Comparison of ENCODE assay signal across 1 cellular context in the genomic region with DNA sequence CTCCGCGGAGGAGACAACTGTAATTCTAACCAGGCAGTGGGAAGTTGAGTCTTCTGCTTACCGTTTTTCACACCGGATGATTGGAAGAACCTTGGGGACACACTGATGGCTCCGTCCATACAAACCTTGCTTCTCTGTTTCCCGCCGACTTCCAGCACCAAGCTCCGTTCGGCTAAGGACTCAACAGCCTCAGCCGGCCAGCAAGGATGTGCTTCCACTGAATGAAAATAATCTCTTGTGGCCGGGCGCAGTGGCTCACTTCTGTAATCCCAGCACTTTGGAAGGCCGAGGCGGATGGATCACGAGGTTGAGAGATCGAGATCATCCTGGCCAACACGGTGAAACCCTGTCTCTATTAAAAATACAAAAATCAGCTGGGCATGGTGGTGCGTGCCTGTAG.
TF ChIP-seq lines count a peak whose summit lies in the region.

No MANE protein-coding gene starts in this region.

TF ChIP-seq in SK-N-SH, 30 proteins besides CTCF, POLR2A, EP300 and RAD21:
- no peak for TF ChIP-seq MEF2A (IDR thresholded peaks at IDR 0.05; ENCODE audit: borderline replicate concordance, low read depth)
- no peak for TF ChIP-seq TAF1 (IDR thresholded peaks at IDR 0.05; ENCODE audit: borderline replicate concordance, low read depth, low read length)
- no peak for TF ChIP-seq JUND (IDR thresholded peaks at IDR 0.05)
- no peak for TF ChIP-seq RCOR1 (IDR thresholded peaks at IDR 0.05; ENCODE audit: low read length)
- TF ChIP-seq NRF1 (IDR thresholded peaks at IDR 0.05; ENCODE audit: low read depth, low read length) = no peak
- TF ChIP-seq, protein P1, sequence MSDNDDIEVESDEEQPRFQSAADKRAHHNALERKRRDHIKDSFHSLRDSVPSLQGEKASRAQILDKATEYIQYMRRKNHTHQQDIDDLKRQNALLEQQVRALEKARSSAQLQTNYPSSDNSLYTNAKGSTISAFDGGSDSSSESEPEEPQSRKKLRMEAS (IDR thresholded peaks at IDR 0.05; ENCODE audit: low read depth) = no peak
- no peak for TF ChIP-seq IRF3 (IDR thresholded peaks at IDR 0.05; ENCODE audit: low read depth, low read length)
- TF ChIP-seq CHD2 (IDR thresholded peaks at IDR 0.05; ENCODE audit: low read length, partially characterized antibody) = no peak
- no peak for TF ChIP-seq GABPA (IDR thresholded peaks at IDR 0.05; ENCODE audit: low read depth)
- no peak for TF ChIP-seq YY1 (IDR thresholded peaks at IDR 0.05; ENCODE audit: low read depth)
- TF ChIP-seq FOSL2 (IDR thresholded peaks at IDR 0.05; ENCODE audit: borderline replicate concordance, low read depth) = no peak
- TF ChIP-seq, protein P2, sequence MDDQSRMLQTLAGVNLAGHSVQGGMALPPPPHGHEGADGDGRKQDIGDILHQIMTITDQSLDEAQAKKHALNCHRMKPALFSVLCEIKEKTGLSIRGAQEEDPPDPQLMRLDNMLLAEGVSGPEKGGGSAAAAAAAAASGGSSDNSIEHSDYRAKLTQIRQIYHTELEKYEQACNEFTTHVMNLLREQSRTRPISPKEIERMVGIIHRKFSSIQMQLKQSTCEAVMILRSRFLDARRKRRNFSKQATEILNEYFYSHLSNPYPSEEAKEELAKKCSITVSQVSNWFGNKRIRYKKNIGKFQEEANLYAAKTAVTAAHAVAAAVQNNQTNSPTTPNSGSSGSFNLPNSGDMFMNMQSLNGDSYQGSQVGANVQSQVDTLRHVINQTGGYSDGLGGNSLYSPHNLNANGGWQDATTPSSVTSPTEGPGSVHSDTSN (IDR thresholded peaks at IDR 0.05) = no peak
- TF ChIP-seq USF1 (IDR thresholded peaks at IDR 0.05; ENCODE audit: borderline replicate concordance, low read depth) = no peak
- no peak for TF ChIP-seq MXI1 (IDR thresholded peaks at IDR 0.05; ENCODE audit: low read depth, low read length)
- no peak for TF ChIP-seq TCF12 (IDR thresholded peaks at IDR 0.05)
- no peak for TF ChIP-seq FOXJ3 (CRISPR knock-in tag; IDR thresholded peaks at IDR 0.05)
